23 cellular contexts compared by ENCODE assay signal in the genomic region with DNA sequence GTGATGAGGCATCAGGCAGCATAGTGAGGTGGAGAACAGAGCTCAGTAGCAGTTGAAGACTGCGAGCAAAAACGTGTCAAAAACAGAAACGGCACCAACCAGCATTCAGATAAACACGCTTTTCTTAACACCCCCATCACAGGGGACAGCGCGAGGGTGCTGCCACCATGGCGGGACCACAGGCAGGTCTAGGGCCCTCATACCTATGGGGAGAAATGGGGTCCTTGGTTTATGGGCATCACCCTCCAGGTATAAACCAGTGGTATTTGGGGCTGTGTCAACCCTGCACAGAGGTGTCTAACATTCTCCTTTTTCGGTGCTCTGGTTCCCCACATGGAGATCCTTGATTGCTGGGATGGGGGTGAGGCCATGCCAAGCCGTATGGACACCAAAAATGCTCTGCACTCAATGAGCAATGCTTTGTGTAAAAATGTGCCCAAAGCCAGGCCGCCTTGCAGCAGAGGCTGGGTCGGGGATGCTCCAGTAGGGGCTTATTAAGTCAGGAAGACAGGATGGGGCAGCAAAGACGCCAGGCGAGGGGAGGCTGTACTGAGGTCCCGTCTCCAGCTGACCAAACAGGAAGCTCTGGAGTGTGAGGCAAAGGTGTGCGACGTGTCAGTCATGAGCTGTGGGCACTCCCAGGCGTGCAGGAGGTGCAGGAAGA.
"Had no signal": no experiment of that assay in that cellular context is flagged by ENCODE, and none has a peak within 500 bp of the region (broad histone marks: within the 10 kb centered on the region; RNA-seq: fewer than 3 reads in every experiment).

No MANE protein-coding gene starts in this region.

- DNase-seq: activated CD4-positive, alpha-beta memory T cell treated with anti-CD3 and anti-CD28 coated beads, Interleukin-2, amount 10 ng/mL, durations not matched to agents 7 days and 5 days; activated gamma-delta T cell treated with Interleukin-2 at 50 U/mL for 16 hours; anterior cingulate cortex; body of pancreas; effector CD8-positive, alpha-beta T cell; foreskin melanocyte; left ventricle myocardium inferior; mammary epithelial cell; midbrain; natural killer cell; right lobe of liver; transverse colon; uterus had no signal

- H3K36me3 ChIP-seq: cardiac muscle cell, left ventricle myocardium inferior, right lobe of liver, transverse colon, uterus had no signal

- H3K4me1 ChIP-seq: body of pancreas, left ventricle myocardium inferior, parathyroid adenoma, right lobe of liver, transverse colon, uterus had no signal

- H3K4me3 ChIP-seq: body of pancreas, cardiac muscle cell, left ventricle myocardium inferior, right lobe of liver, skin epidermis, transverse colon, uterus had no signal

- H3K36me3 Mint-ChIP-seq: activated naive CD4-positive, alpha-beta T cell treated with anti-CD3 and anti-CD28 coated beads, Interleukin-2, amount 50 U/mL, for 24 hours; natural killer cell; stimulated activated memory B cell treated with anti-CD40 and anti-IgM and Interleukin-4, amounts not matched to agents 10 μg/mL and 1 μg/mL and 100 μg/mL, for 72 hours had no signal

- H3K27me3 ChIP-seq: body of pancreas, cardiac muscle cell, right lobe of liver, uterus had no signal

- ATAC-seq: activated CD4-positive, CD25-positive, alpha-beta regulatory T cell treated with anti-CD3 and anti-CD28 coated beads, Interleukin-2, amount 50 U/mL, for 24 hours; body of pancreas; esophagus mucosa; stimulated activated memory B cell treated with anti-CD40 and anti-IgM and Interleukin-4, amounts not matched to agents 10 μg/mL and 1 μg/mL and 100 μg/mL, for 72 hours had no signal

- H3K4me3 Mint-ChIP-seq: activated CD4-positive, alpha-beta memory T cell treated with anti-CD3 and anti-CD28 coated beads, Interleukin-2, amount 10 ng/mL, durations not matched to agents 7 days and 5 days; activated CD4-positive, alpha-beta T cell treated with anti-CD3 and anti-CD28 coated beads, Interleukin-2, amount 10 ng/mL, durations not matched to agents 24 days and 14 days; activated naive CD4-positive, alpha-beta T cell treated with anti-CD3 and anti-CD28 coated beads, Interleukin-2, amount 50 U/mL, for 24 hours; activated T-helper 1 cell treated with anti-CD3 and anti-CD28 coated beads, Interleukin-12 subunit alpha, Interleukin-12 subunit beta, Interleukin-2, Interleukin-4 antibody, amounts not matched to agents 30 ng/mL and 10 ng/mL and 1 ng/mL, durations not matched to agents 14 hours and 24 hours and 36 hours; dendritic cell treated with granulocyte-macrophage colony-stimulating factor and Interleukin-4, amounts not matched to agents 40 ng/mL and 50 ng/mL, for 4 days; natural killer cell; stimulated activated memory B cell treated with anti-CD40 and anti-IgM and Interleukin-4, amounts not matched to agents 10 μg/mL and 1 μg/mL and 100 μg/mL, for 72 hours had no signal

- H3K4me1 Mint-ChIP-seq: activated CD4-positive, alpha-beta memory T cell treated with anti-CD3 and anti-CD28 coated beads, Interleukin-2, amount 10 ng/mL, durations not matched to agents 7 days and 5 days; activated CD4-positive, alpha-beta T cell treated with anti-CD3 and anti-CD28 coated beads, Interleukin-2, amount 10 ng/mL, durations not matched to agents 24 days and 14 days; activated naive CD4-positive, alpha-beta T cell treated with anti-CD3 and anti-CD28 coated beads, Interleukin-2, amount 50 U/mL, for 24 hours; stimulated activated memory B cell treated with anti-CD40 and anti-IgM and Interleukin-4, amounts not matched to agents 10 μg/mL and 1 μg/mL and 100 μg/mL, for 72 hours had no signal

- H3K9me3 ChIP-seq: body of pancreas, left ventricle myocardium inferior, right lobe of liver, transverse colon, uterus had no signal

- H3K27ac ChIP-seq: body of pancreas, cardiac muscle cell, left ventricle myocardium inferior, parathyroid adenoma, right lobe of liver, skin epidermis, transverse colon, uterus had no signal

- H3K9me3 Mint-ChIP-seq: activated CD4-positive, alpha-beta T cell treated with anti-CD3 and anti-CD28 coated beads, Interleukin-2, amount 10 ng/mL, durations not matched to agents 24 days and 14 days; activated naive CD4-positive, alpha-beta T cell treated with anti-CD3 and anti-CD28 coated beads, Interleukin-2, amount 50 U/mL, for 24 hours; activated T-helper 1 cell treated with anti-CD3 and anti-CD28 coated beads, Interleukin-12 subunit alpha, Interleukin-12 subunit beta, Interleukin-2, Interleukin-4 antibody, amounts not matched to agents 30 ng/mL and 10 ng/mL and 1 ng/mL, durations not matched to agents 14 hours and 24 hours and 36 hours; dendritic cell treated with granulocyte-macrophage colony-stimulating factor and Interleukin-4, amounts not matched to agents 40 ng/mL and 50 ng/mL, for 4 days; natural killer cell; stimulated activated memory B cell treated with anti-CD40 and anti-IgM and Interleukin-4, amounts not matched to agents 10 μg/mL and 1 μg/mL and 100 μg/mL, for 72 hours had no signal

- H3K27ac Mint-ChIP-seq: activated CD4-positive, alpha-beta memory T cell treated with anti-CD3 and anti-CD28 coated beads, Interleukin-2, amount 10 ng/mL, durations not matched to agents 7 days and 5 days; activated CD4-positive, alpha-beta T cell treated with anti-CD3 and anti-CD28 coated beads, Interleukin-2, amount 10 ng/mL, durations not matched to agents 24 days and 14 days; activated naive CD4-positive, alpha-beta T cell treated with anti-CD3 and anti-CD28 coated beads, Interleukin-2, amount 50 U/mL, for 24 hours; activated T-helper 1 cell treated with anti-CD3 and anti-CD28 coated beads, Interleukin-12 subunit alpha, Interleukin-12 subunit beta, Interleukin-2, Interleukin-4 antibody, amounts not matched to agents 30 ng/mL and 10 ng/mL and 1 ng/mL, durations not matched to agents 14 hours and 24 hours and 36 hours; dendritic cell treated with granulocyte-macrophage colony-stimulating factor and Interleukin-4, amounts not matched to agents 40 ng/mL and 50 ng/mL, for 4 days; natural killer cell; stimulated activated memory B cell treated with anti-CD40 and anti-IgM and Interleukin-4, amounts not matched to agents 10 μg/mL and 1 μg/mL and 100 μg/mL, for 72 hours had no signal
